ENCODE assay signal across 8 cellular contexts in the genomic region with DNA sequence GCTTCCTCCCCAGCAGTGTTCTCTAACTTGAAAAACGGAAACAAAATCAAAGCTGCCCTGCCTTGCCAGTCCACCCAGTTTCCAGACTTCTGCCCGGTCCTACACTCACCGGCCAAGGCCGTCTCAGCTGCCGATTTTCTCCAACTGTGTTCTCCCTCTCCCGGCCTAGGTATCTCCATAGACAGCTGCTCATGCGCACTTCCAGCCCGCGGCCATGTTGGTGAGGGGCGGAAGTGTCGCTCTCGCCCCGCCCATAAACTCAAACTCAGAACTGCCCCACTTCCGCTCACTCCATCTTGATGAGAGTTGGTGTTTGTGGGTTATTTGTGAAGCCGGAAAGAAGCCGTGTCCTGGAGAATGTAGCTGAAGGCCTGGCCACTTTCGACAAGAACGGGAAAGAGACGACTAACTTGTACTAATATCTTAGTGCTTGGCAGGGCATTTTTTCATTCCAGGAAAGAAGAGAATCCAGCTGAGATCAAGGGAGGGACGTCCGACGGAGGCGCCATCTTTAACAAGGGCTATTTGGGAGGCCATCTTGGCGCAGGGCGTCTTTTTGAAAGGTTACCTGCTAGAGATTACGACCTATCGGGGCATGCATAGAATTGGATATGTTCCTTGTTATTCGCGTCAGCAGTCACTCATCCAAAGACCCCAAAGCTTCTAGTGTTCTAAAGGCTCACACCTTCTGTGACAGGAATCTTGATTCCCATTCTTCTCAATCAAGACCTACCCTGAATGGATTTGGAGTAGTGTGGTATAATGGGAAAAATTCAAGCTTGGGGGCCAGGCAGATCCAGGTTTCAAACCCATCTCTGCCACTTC. TPM values are rescaled to one million over a fixed set of nuclear protein-coding genes. Genes with fewer than 3 reads are reported as not detected.
DNase-seq lines count a peak whose midpoint lies in the region; ATAC-seq and TF ChIP-seq lines count a peak whose summit lies in the region.

A gene with protein sequence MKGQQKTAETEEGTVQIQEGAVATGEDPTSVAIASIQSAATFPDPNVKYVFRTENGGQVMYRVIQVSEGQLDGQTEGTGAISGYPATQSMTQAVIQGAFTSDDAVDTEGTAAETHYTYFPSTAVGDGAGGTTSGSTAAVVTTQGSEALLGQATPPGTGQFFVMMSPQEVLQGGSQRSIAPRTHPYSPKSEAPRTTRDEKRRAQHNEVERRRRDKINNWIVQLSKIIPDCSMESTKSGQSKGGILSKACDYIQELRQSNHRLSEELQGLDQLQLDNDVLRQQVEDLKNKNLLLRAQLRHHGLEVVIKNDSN (minus strand): TSS at position 229 of the 825 bp plus-strand sequence. CDS start 2,702 bp downstream, outside the sequence.

- peak within 1 kb of the TSS; percentile 93 to 99 for H3K27ac Mint-ChIP-seq in activated naive CD4-positive, alpha-beta T cell treated with anti-CD3 and anti-CD28 coated beads, Interleukin-2, amount 50 U/mL, for 72 hours

- H3K4me3 ChIP-seq in GM06990 (replicated peaks; ENCODE audit: low read depth, low read length) (peak within 1 kb of the TSS; percentile 93), osteoblast (ENCODE audit: insufficient read depth, low read length) (peak within 1 kb of the TSS; percentile 90), thoracic aorta (peak within 1 kb of the TSS; percentile 88)

- peak within 1 kb of the TSS; percentile 98 for H3K27ac ChIP-seq in osteoblast (ENCODE audit: low read depth, low read length)
- H3K27ac ChIP-seq in thoracic aorta, result peak within 1 kb of the TSS; percentile 93 to 94

- H3K9me3 ChIP-seq in osteoblast (ENCODE audit: low read depth, low read length) (peaks cover 7% of the 10 kb centered on the region), thoracic aorta (no peaks in the 10 kb centered on the region)

- H3K36me3 ChIP-seq in GM06990 (ENCODE audit: control insufficient read depth, insufficient read depth, low read length) (peaks cover 35% of the 10 kb centered on the region), osteoblast (ENCODE audit: insufficient read depth, low read length) (peaks cover 24% of the 10 kb centered on the region), thoracic aorta (peaks cover 22% of the 10 kb centered on the region)

- peak within 1 kb of the TSS; percentile 99 for H2AFZ ChIP-seq in osteoblast (ENCODE audit: low read length)

- H3K36me3 Mint-ChIP-seq in activated naive CD4-positive, alpha-beta T cell treated with anti-CD3 and anti-CD28 coated beads, Interleukin-2, amount 50 U/mL, for 72 hours, result peaks cover 34 to 51% of the 10 kb centered on the region in 2 donors

- TF ChIP-seq CTCF in GM06990 (IDR thresholded peaks at IDR 0.05; ENCODE audit: insufficient read depth, low read length, poor library complexity, severe bottlenecking) (no peak), osteoblast (IDR thresholded peaks at IDR 0.05; ENCODE audit: extremely low read depth, low read depth, low read length) (no peak), thoracic aorta (IDR thresholded peaks at IDR 0.05) (no peak)

- peak; percentile 54 for ATAC-seq in HG02610 (IDR thresholded peaks at IDR 0.05; ENCODE audit: unreplicated experiment)
- peak; percentile 87 to 89 for ATAC-seq in activated naive CD4-positive, alpha-beta T cell treated with anti-CD3 and anti-CD28 coated beads, Interleukin-2, amount 50 U/mL, for 72 hours
- ATAC-seq in thoracic aorta (ENCODE audit: insufficient number of reproducible peaks, low FRiP score, low read depth), result peak; percentile 95

- no peaks in the 10 kb centered on the region for H3K9me3 Mint-ChIP-seq in activated naive CD4-positive, alpha-beta T cell treated with anti-CD3 and anti-CD28 coated beads, Interleukin-2, amount 50 U/mL, for 72 hours

- peak; percentile 93 for DNase-seq in GM06990 (ENCODE audit: extremely low read depth, insufficient read length)
- DNase-seq in NCI-H1092 treated with DMSO at 0.1 percent for 48 hours (lab: John Stamatoyannopoulos, UW), result peak; percentile 99
- DNase-seq in SKM-1 (lab: John Stamatoyannopoulos, UW; ENCODE audit: unreplicated experiment), result peak; percentile 98
- peak; percentile 93 to 94 for DNase-seq in activated naive CD4-positive, alpha-beta T cell treated with anti-CD3 and anti-CD28 coated beads, Interleukin-2, amount 50 U/mL, for 72 hours (ENCODE audit: low spot score in 2 of 2)
- peak; percentile 96 for DNase-seq in glomerular visceral epithelial cell (ENCODE audit: extremely low spot score)
- DNase-seq in osteoblast (ENCODE audit: insufficient read length, low spot score, missing footprints), result peak; percentile 98
- peak; percentile 77 for DNase-seq in thoracic aorta (ENCODE audit: low spot score)

- peaks cover 12% of the 10 kb centered on the region for H3K4me1 ChIP-seq in osteoblast (ENCODE audit: insufficient read depth, low read length)
- H3K4me1 ChIP-seq in thoracic aorta (ENCODE audit: control insufficient read depth in 1 of 2, low read depth in 2 of 2), result peaks cover 9 to 18% of the 10 kb centered on the region in 2 donors

- H4K20me1 ChIP-seq in osteoblast (ENCODE audit: insufficient read depth, low read length), result peaks cover 8% of the 10 kb centered on the region

- peaks cover 28% of the 10 kb centered on the region for H3K79me2 ChIP-seq in osteoblast (ENCODE audit: insufficient read depth, low read length)

- H3K27me3 ChIP-seq in GM06990 (replicated peaks; ENCODE audit: control insufficient read depth, insufficient read depth, low read length), result no peaks in the 10 kb centered on the region
- H3K27me3 ChIP-seq in osteoblast (ENCODE audit: insufficient read depth, low read length), result no peaks in the 10 kb centered on the region
- no peaks in the 10 kb centered on the region for H3K27me3 ChIP-seq in thoracic aorta (replicated peaks; ENCODE audit: insufficient read depth)

- peak within 1 kb of the TSS; percentile 100 for H3K4me2 ChIP-seq in osteoblast (ENCODE audit: insufficient read depth, low read length)

RNA-seq across cellular contexts. Expression of the gene that starts here (rescaled TPM):
- 10 to 100 TPM; 50.8 to 90.6 TPM for total RNA-seq in activated naive CD4-positive, alpha-beta T cell treated with anti-CD3 and anti-CD28 coated beads, Interleukin-2, amount 50 U/mL, for 72 hours
- total RNA-seq in osteoblast, result 45.7 and 47.4 TPM in 2 replicates
- total RNA-seq in thoracic aorta, result 10 to 100 TPM; 57.9 to 69.4 TPM

Comparison
In these comparisons a context has a peak if more than half of its experiments do, and no peak if none do; other contexts are left out.
1. Peak in every context shown above with its lines: DNase-seq, ATAC-seq, H3K4me3 ChIP-seq and H3K27ac ChIP-seq.